1 cellular context compared by ENCODE assay signal in the genomic region with DNA sequence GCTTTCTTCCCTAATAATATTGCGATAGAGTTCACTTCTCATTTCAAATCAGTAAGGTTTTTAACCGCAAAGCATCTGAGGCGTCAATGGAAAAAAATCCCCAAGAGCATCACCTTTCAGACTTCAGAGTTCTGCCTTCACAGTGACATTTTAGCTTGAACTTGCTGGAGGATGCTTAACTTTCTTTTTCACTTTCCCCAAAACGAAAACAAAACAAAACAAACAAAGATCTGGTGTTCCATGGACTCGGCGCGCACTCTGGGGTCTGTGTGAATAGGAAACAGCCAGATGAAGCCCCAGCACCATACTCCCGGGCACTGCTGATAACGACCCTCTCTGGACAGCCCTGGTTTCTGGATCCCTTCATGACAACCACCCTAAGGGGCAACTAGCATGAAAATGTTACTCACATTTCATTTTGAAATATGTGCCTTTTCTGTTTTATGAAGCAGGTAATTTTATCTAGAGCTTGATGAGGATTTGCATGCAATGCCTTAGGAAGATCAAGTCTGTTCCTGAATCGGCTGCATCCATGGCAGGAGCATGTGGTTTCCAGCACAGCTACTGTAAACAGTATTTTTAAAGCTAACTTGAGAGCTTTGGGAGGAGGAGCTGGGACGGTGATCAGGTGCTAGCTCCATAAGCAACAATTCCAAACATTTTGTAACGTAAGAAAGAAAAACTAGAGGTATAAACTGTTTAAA.
TF ChIP-seq lines count a peak whose summit lies in the region.

No MANE protein-coding gene starts in this region.

TF ChIP-seq in HepG2, 621 proteins besides CTCF, POLR2A, EP300 and RAD21:
- TF ChIP-seq ZNF644 (CRISPR knock-in tag; IDR thresholded peaks at IDR 0.05; ENCODE audit: low read depth) (no peak), PAWR (CRISPR knock-in tag; IDR thresholded peaks at IDR 0.05; ENCODE audit: borderline replicate concordance) (no peak)
